In the genomic region with DNA sequence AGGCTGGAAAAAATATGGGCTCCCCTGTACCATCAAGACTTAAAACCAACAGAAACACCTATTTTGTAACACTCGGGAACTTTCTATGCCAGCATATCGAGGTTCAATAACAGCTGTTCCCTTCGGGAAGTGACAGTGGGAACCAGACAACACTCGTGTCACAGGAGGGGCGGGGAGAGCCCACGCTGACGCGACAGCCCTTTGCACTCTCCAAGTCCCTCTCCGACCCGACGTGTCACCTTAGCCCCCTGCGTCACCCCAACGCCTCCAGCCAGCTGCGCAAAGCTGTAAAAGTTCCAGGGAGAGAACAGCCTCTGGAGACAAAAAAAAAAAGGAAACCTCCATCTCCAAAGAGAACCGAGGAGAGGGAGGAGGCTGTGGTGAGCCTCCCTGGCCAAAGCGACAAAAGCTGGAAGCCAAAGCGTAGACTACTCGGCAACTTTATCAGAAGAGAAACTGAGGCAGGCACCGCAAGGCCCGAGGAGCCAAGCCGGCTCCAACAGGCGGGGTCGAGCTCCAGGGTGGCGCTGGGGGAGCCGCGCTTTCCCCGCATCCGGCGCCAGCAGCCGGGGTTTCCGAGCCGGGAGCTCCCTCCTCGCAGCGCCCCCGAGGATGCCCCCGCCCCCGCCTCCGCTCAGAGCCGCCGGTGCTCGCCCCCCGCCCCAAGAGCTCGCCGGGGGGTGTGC, we compare ENCODE assay signal across 1 cellular context.
TF ChIP-seq lines count a peak whose summit lies in the region.

No MANE protein-coding gene starts in this region.

TF ChIP-seq in H1, 55 proteins besides CTCF, POLR2A, EP300 and RAD21:
- TF ChIP-seq KDM4A (IDR thresholded peaks at IDR 0.05; ENCODE audit: low read depth, low read length, severe bottlenecking) (peak; percentile 58), PHF8 (conservative IDR thresholded peaks at IDR 0.05; ENCODE audit: low read depth, low read length) (no peak; the same call in 1 of the 2 replicates), SAP30 (IDR thresholded peaks at IDR 0.05; ENCODE audit: insufficient read depth, insufficient replicate concordance, low read length) (peak; percentile 36), TAF7 (optimal IDR thresholded peaks at IDR 0.05; ENCODE audit: borderline replicate concordance, low read depth, low read length) (no peak), CREB1 (IDR thresholded peaks at IDR 0.05) (no peak), ASH2L (IDR thresholded peaks at IDR 0.05; ENCODE audit: low read length) (peak; percentile 22), SRF (IDR thresholded peaks at IDR 0.05; ENCODE audit: low read depth, low read length) (no peak)
- TF ChIP-seq, protein P1, sequence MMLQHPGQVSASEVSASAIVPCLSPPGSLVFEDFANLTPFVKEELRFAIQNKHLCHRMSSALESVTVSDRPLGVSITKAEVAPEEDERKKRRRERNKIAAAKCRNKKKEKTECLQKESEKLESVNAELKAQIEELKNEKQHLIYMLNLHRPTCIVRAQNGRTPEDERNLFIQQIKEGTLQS (IDR thresholded peaks at IDR 0.05; ENCODE audit: insufficient read depth, low read depth, low read length) = no peak
TF ChIP-seq in H1: peak in this region for 3.
